Comparison of ENCODE assay signal across 11 cellular contexts in genomic region chr3:46662771-46663551, GRCh38. TPM values are rescaled to one million over a fixed set of nuclear protein-coding genes. Genes with fewer than 3 reads are reported as not detected.
A peak's percentile ranks its signal among the peaks of the same experiment; 100 is the strongest.
DNase-seq lines count a peak whose midpoint lies in the region; ATAC-seq and TF ChIP-seq lines count a peak whose summit lies in the region.
"Had no signal": no experiment of that assay in that cellular context is flagged by ENCODE, and none has a peak within 500 bp of the region (broad histone marks: within the 10 kb centered on the region; RNA-seq: fewer than 3 reads in every experiment).

No MANE protein-coding gene starts in this region.

- peak overlapping the region; percentile 78 for H3K27ac Mint-ChIP-seq in neural progenitor cell
- H3K27ac Mint-ChIP-seq: memory B cell had no signal

- DNase-seq in COLO668 (lab: John Stamatoyannopoulos, UW; ENCODE audit: unreplicated experiment): peak; percentile 27
- peak; percentile 58 for DNase-seq in NCI-H146 (lab: John Stamatoyannopoulos, UW)
- peak; percentile 45 to 74 for DNase-seq in fibroblast of lung (ENCODE audit: low read depth in 2 of 2)
- DNase-seq in neural progenitor cell (ENCODE audit: low spot score): no peak
- no peak for DNase-seq in foreskin keratinocyte
- no peak for DNase-seq in effector CD4-positive, alpha-beta T cell
- DNase-seq: activated CD4-positive, alpha-beta T cell treated with anti-CD3 and anti-CD28 coated beads, Interleukin-2, amount 50 U/mL, for 4 hours; cortex of kidney had no signal

- H3F3A ChIP-seq in neural progenitor cell (ENCODE audit: low read depth): no peaks in the 10 kb centered on the region

- no peaks in the 10 kb centered on the region for H3K27me3 ChIP-seq in fibroblast of lung (ENCODE audit: control insufficient read depth, insufficient read depth, low read length)
- H3K27me3 ChIP-seq in neural progenitor cell: no peaks in the 10 kb centered on the region
- no peaks in the 10 kb centered on the region for H3K27me3 ChIP-seq in foreskin keratinocyte

- H3K4me1 Mint-ChIP-seq in neural progenitor cell: peaks cover 50% of the 10 kb centered on the region

- no peak overlapping the region for H3K9ac ChIP-seq in fibroblast of lung (ENCODE audit: insufficient read depth, low read length)
- no peak overlapping the region for H3K9ac ChIP-seq in neural progenitor cell

- H4K20me1 ChIP-seq in fibroblast of lung (ENCODE audit: control insufficient read depth, extremely low read depth, insufficient read depth, low read length): no peaks in the 10 kb centered on the region
- no peaks in the 10 kb centered on the region for H4K20me1 ChIP-seq in neural progenitor cell (ENCODE audit: low read depth)

- no peaks in the 10 kb centered on the region for H3K9me3 Mint-ChIP-seq in neural progenitor cell
- H3K9me3 Mint-ChIP-seq: memory B cell had no signal

- H3K27ac ChIP-seq in fibroblast of lung (ENCODE audit: insufficient read depth, low read length): no peak overlapping the region
- H3K27ac ChIP-seq in neural progenitor cell: no peak overlapping the region
- H3K27ac ChIP-seq in foreskin keratinocyte: no peak overlapping the region

- H3K4me2 ChIP-seq in fibroblast of lung (ENCODE audit: extremely low read depth, insufficient read depth, low read length) (no peak overlapping the region), neural progenitor cell (peak overlapping the region; percentile 49)

- H3K4me1 ChIP-seq in fibroblast of lung (ENCODE audit: control insufficient read depth, extremely low read depth, insufficient read depth, low read length) (no peaks in the 10 kb centered on the region), neural progenitor cell (peaks cover 47% of the 10 kb centered on the region), foreskin keratinocyte (peaks cover 12% of the 10 kb centered on the region)

- TF ChIP-seq CTCF in fibroblast of lung (conservative IDR thresholded peaks at IDR 0.05 in 1 of 2, IDR thresholded peaks at IDR 0.05 in 1 of 2; ENCODE audit: low read depth in 1 of 2, low read length in 2 of 2) (no peak), neural progenitor cell (IDR thresholded peaks at IDR 0.05) (no peak), foreskin keratinocyte (conservative IDR thresholded peaks at IDR 0.05) (no peak)

- peaks cover 22% of the 10 kb centered on the region for H3K27me3 Mint-ChIP-seq in neural progenitor cell (ENCODE audit: insufficient read depth, low read depth)

- H3K79me2 ChIP-seq in fibroblast of lung (ENCODE audit: control insufficient read depth, insufficient read depth, low read length) (no peaks in the 10 kb centered on the region), neural progenitor cell (ENCODE audit: low read depth) (no peaks in the 10 kb centered on the region)

- ATAC-seq in foreskin keratinocyte: no peak
- ATAC-seq in HG02970 (IDR thresholded peaks at IDR 0.05; ENCODE audit: low FRiP score, unreplicated experiment): no peak
- ATAC-seq in GM18519 (IDR thresholded peaks at IDR 0.05; ENCODE audit: low FRiP score, unreplicated experiment): no peak

- no peaks in the 10 kb centered on the region for H3K36me3 ChIP-seq in fibroblast of lung (ENCODE audit: control insufficient read depth, insufficient read depth, low read length)
- no peaks in the 10 kb centered on the region for H3K36me3 ChIP-seq in neural progenitor cell

- no peaks in the 10 kb centered on the region for H3K36me3 Mint-ChIP-seq in neural progenitor cell
- H3K36me3 Mint-ChIP-seq: memory B cell had no signal

- H2AFZ ChIP-seq in fibroblast of lung (ENCODE audit: low read length) (no peak overlapping the region), neural progenitor cell (replicated peaks) (no peak overlapping the region)

- H3K4me3 ChIP-seq in fibroblast of lung (replicated peaks in 1 of 4; ENCODE audit: control extremely low read depth in 1 of 4, insufficient read depth in 1 of 4, low read depth in 3 of 4, low read length in 4 of 4) (no peak overlapping the region), neural progenitor cell (no peak overlapping the region)

- H3K9me3 ChIP-seq in fibroblast of lung (ENCODE audit: control insufficient read depth, insufficient read depth, low read depth, low read length) (no peaks in the 10 kb centered on the region), neural progenitor cell (ENCODE audit: low read depth) (no peaks in the 10 kb centered on the region)

- peak overlapping the region; percentile 16 for H3K4me3 Mint-ChIP-seq in neural progenitor cell
- H3K4me3 Mint-ChIP-seq: memory B cell had no signal

RNA-seq across cellular contexts. Expression of gene ALS2CL, which starts 30.5 kb away (rescaled TPM):
- total RNA-seq in fibroblast of lung (3.3 and 19.7 TPM in 2 replicates), neural progenitor cell (ENCODE audit: low replicate concordance) (0.71 and 1.3 TPM in 2 replicates), foreskin keratinocyte (32.3 and 39.6 TPM in 2 replicates)
- polyA plus RNA-seq in fibroblast of lung (0.46 and 4.4 TPM in 2 replicates), foreskin keratinocyte (27.4 and 33.2 TPM in 2 replicates)
- 0.60 and 5.0 TPM in 2 replicates for polyA plus RNA-seq in fibroblast of lung (2012)
- polyA minus RNA-seq in fibroblast of lung (ENCODE audit: low replicate concordance): 2.4 and 12.4 TPM in 2 replicates

RNA-seq across cellular contexts. Expression of gene TMIE, which starts 38.2 kb away (rescaled TPM):
- total RNA-seq in fibroblast of lung: 0.51 and 2.0 TPM in 2 replicates
- polyA plus RNA-seq in fibroblast of lung: 0.03 and 0.27 TPM in 2 replicates
- polyA plus RNA-seq in fibroblast of lung (2012): 0.24 TPM in 1 of 2 replicates, not detected in the other
- polyA minus RNA-seq in fibroblast of lung (ENCODE audit: low replicate concordance): not detected in 2 replicates
- not detected in 2 replicates for total RNA-seq in neural progenitor cell (ENCODE audit: low replicate concordance)
- not detected in 2 replicates for total RNA-seq in foreskin keratinocyte
- polyA plus RNA-seq in foreskin keratinocyte: 0.06 TPM in 1 of 2 replicates, not detected in the other

RNA-seq across cellular contexts. Expression of gene FAM240A, which starts 50.6 kb away (rescaled TPM):
- total RNA-seq in fibroblast of lung (not detected in 2 replicates), neural progenitor cell (ENCODE audit: low replicate concordance) (not detected in 2 replicates), foreskin keratinocyte (not detected in 2 replicates)
- polyA plus RNA-seq in fibroblast of lung (not detected in 2 replicates), foreskin keratinocyte (not detected in 2 replicates)
- not detected in 2 replicates for polyA plus RNA-seq in fibroblast of lung (2012)
- not detected in 2 replicates for polyA minus RNA-seq in fibroblast of lung (ENCODE audit: low replicate concordance)

RNA-seq across cellular contexts. Expression of gene PRSS50, which starts 54.7 kb away (rescaled TPM):
- total RNA-seq in fibroblast of lung: not detected in 2 replicates
- not detected in 2 replicates for polyA plus RNA-seq in fibroblast of lung
- not detected in 2 replicates for polyA plus RNA-seq in fibroblast of lung (2012)
- not detected in 2 replicates for polyA minus RNA-seq in fibroblast of lung (ENCODE audit: low replicate concordance)
- total RNA-seq in neural progenitor cell (ENCODE audit: low replicate concordance): 0.28 and 1.9 TPM in 2 replicates
- total RNA-seq in foreskin keratinocyte: not detected in 2 replicates
- polyA plus RNA-seq in foreskin keratinocyte: not detected in 2 replicates

Comparison
In these comparisons a context has a peak if more than half of its experiments do, and no peak if none do; other contexts are left out.
1. DNase-seq: peak in COLO668 (single experiment), NCI-H146 (single experiment) and fibroblast of lung (2 of 2); none in neural progenitor cell (single experiment), foreskin keratinocyte (0 of 2) and effector CD4-positive, alpha-beta T cell (single experiment).